In the genomic region with DNA sequence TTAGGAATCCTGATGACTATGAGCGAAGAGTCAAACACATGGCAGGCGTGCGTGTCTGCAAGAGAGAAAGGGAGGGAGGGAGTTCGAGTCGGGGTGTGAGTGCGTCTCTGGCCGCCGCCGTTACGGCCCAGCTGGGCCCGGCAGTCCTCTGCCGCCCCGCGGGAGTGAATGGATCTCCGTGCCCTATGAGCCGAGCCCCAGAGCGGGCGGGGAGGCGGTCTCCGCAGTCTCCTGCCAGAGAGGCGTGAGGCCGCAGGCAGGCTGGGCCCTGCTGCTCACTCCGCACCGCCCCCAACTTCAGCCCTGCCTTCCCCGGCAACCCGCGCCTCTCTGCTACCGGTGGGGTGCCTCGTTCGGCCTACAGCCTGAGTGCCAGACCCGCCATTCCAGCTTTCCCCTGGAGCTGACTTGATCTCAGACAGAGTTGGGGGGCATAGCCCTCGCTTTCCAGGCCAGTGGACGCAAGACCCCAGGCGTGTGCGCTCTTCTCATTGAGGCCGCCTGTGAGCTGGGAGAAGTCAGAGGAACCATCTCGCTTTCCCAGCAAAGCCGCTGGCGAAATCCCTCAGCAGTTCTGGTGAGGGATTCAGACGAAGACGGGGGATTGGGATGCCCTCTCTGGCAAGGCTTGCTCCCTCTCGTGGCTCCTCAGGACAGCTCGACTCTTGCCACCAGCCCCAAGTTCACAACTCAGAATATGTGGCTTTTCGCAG, we compare ENCODE assay signal across 8 cellular contexts. TPM values are rescaled to one million over a fixed set of nuclear protein-coding genes. Genes with fewer than 3 reads are reported as not detected.
A peak's percentile ranks its signal among the peaks of the same experiment; 100 is the strongest.
DNase-seq lines count a peak whose midpoint lies in the region; ATAC-seq and FAIRE-seq lines count a peak whose summit lies in the region.

No MANE protein-coding gene starts in this region.

- H3K4me1 ChIP-seq in ES-I3 (ENCODE audit: insufficient read depth, low read length) (peaks cover 12% of the 10 kb centered on the region), small intestine (ENCODE audit: control insufficient read depth in 2 of 2, insufficient read depth in 1 of 2, low read depth in 1 of 2, low read length in 1 of 2) (no peaks in the 10 kb centered on the region)

- H3K27ac ChIP-seq in small intestine (ENCODE audit: low read depth in 1 of 2, low read length in 1 of 2) = peak overlapping the region in 1 of 2 donors; percentile 18

- H3K36me3 ChIP-seq in ES-I3 (ENCODE audit: insufficient read depth, low read length) = no peaks in the 10 kb centered on the region
- H3K36me3 ChIP-seq in small intestine (ENCODE audit: control insufficient read depth in 2 of 2, insufficient read depth in 2 of 2, low read length in 2 of 2) = no peaks in the 10 kb centered on the region

- 12 to 39% (median 30%) methylated on average over 24 to 44 of the region's 44 CpGs for WGBS in small intestine, 3 donors

- DNase-seq in NCI-H510A (lab: John Stamatoyannopoulos, UW) (peak; percentile 47), dedifferentiated amniotic fluid mesenchymal stem cell (ENCODE audit: extremely low spot score) (peak; percentile 31), kidney tubule cell (ENCODE audit: low spot score) (peak; percentile 47), small intestine (peak; percentile 18)

- H3K4me3 ChIP-seq in small intestine (ENCODE audit: low read depth in 1 of 2, low read length in 2 of 2) = no peak overlapping the region

- ATAC-seq in HG02852 (IDR thresholded peaks at IDR 0.05; ENCODE audit: unreplicated experiment) (no peak), HG03378 (IDR thresholded peaks at IDR 0.05; ENCODE audit: unreplicated experiment) (no peak), HG02798 (IDR thresholded peaks at IDR 0.05; ENCODE audit: poor library complexity, unreplicated experiment) (no peak)

- FAIRE-seq in small intestine (lab: Jason Lieb, UNC) = no peak

- H3K9ac ChIP-seq in ES-I3 (ENCODE audit: low read depth, low read length) = peak overlapping the region; percentile 61

- H3K9me3 ChIP-seq in ES-I3 (ENCODE audit: control insufficient read depth, insufficient read depth, low read length) = no peaks in the 10 kb centered on the region
- H3K9me3 ChIP-seq in small intestine (ENCODE audit: control insufficient read depth, low read depth) = no peaks in the 10 kb centered on the region

- no peaks in the 10 kb centered on the region for H3K27me3 ChIP-seq in small intestine (ENCODE audit: control insufficient read depth in 2 of 2, insufficient read depth in 2 of 2, low read length in 2 of 2)

RNA-seq across cellular contexts. Expression of a gene that starts 1.4 kb away (rescaled TPM):
- polyA plus RNA-seq in small intestine = 1 to 10 TPM in 1 of 3 donors, under 1 TPM in 2; 0.27 to 2.7 (median 0.45) TPM
